Comparison of ENCODE assay signal across 2 cellular contexts in genomic region chr19:11373885-11374448, GRCh38.
TF ChIP-seq lines count a peak whose summit lies in the region.

No MANE protein-coding gene starts in this region.

TF ChIP-seq in HCT116, 20 proteins besides CTCF, POLR2A, EP300 and RAD21:
- TF ChIP-seq ELF1 (IDR thresholded peaks at IDR 0.05; ENCODE audit: borderline replicate concordance, low read depth) = no peak
- no peak for TF ChIP-seq MAX (IDR thresholded peaks at IDR 0.05)
- TF ChIP-seq YY1 (IDR thresholded peaks at IDR 0.05; ENCODE audit: extremely low read depth, insufficient replicate concordance, low read depth, low read length) = no peak
- TF ChIP-seq TCF7L2 (IDR thresholded peaks at IDR 0.05; ENCODE audit: borderline replicate concordance, extremely low read depth, insufficient read depth, insufficient read length) = no peak

TF ChIP-seq in SK-N-SH, 30 proteins besides CTCF, POLR2A, EP300 and RAD21:
- TF ChIP-seq PBX3 (IDR thresholded peaks at IDR 0.05) (no peak), RCOR1 (IDR thresholded peaks at IDR 0.05; ENCODE audit: low read length) (peak; percentile 87; the same call in 1 of the 2 replicates)
TF ChIP-seq in SK-N-SH: peak in this region for 1.
